In genomic region chr1:183910780-183911179, GRCh38 we compare ENCODE assay signal across 20 cellular contexts.
DNase-seq lines count a peak whose midpoint lies in the region; ATAC-seq and TF ChIP-seq lines count a peak whose summit lies in the region.
"Had no signal": no experiment of that assay in that cellular context is flagged by ENCODE, and none has a peak within 500 bp of the region (broad histone marks: within the 10 kb centered on the region; RNA-seq: fewer than 3 reads in every experiment).

No MANE protein-coding gene starts in this region.

- peak overlapping the region; percentile 38 for H3K9ac ChIP-seq in SK-N-MC (ENCODE audit: insufficient read length)

- H3K9me3 Mint-ChIP-seq in activated CD8-positive, alpha-beta T cell treated with anti-CD3 and anti-CD28 coated beads for 36 hours: no peaks in the 10 kb centered on the region
- H3K9me3 Mint-ChIP-seq in activated CD8-positive, alpha-beta T cell treated with anti-CD3 and anti-CD28 coated beads, Interleukin-2, amount 10 ng/mL, durations not matched to agents 7 days and 5 days (ENCODE audit: insufficient read depth): no peaks in the 10 kb centered on the region
- H3K9me3 Mint-ChIP-seq: H9; T-helper 1 cell treated with Interleukin-12 subunit alpha and Interleukin-12 subunit beta and Interleukin-4 antibody, amounts not matched to agents 30 μg/mL and 1 μg/mL, for 36 hours had no signal

- H3K27me3 Mint-ChIP-seq in activated CD8-positive, alpha-beta T cell treated with anti-CD3 and anti-CD28 coated beads for 36 hours: no peaks in the 10 kb centered on the region
- H3K27me3 Mint-ChIP-seq in activated CD8-positive, alpha-beta T cell treated with anti-CD3 and anti-CD28 coated beads, Interleukin-2, amount 10 ng/mL, durations not matched to agents 7 days and 5 days (ENCODE audit: low read depth): no peaks in the 10 kb centered on the region
- H3K27me3 Mint-ChIP-seq: CD4-positive, CD25-positive, alpha-beta regulatory T cell; progenitor cell of endocrine pancreas had no signal

- H3K9me3 ChIP-seq in SK-N-MC (ENCODE audit: low read depth, low read length): no peaks in the 10 kb centered on the region
- H3K9me3 ChIP-seq in hepatocyte (ENCODE audit: low read depth): no peaks in the 10 kb centered on the region
- H3K9me3 ChIP-seq in testis: no peaks in the 10 kb centered on the region
- no peaks in the 10 kb centered on the region for H3K9me3 ChIP-seq in vagina
- H3K9me3 ChIP-seq: breast epithelium had no signal

- H3K4me3 ChIP-seq in SK-N-MC: no peak overlapping the region
- no peak overlapping the region for H3K4me3 ChIP-seq in hepatocyte
- no peak overlapping the region for H3K4me3 ChIP-seq in testis
- H3K4me3 ChIP-seq in vagina: no peak overlapping the region
- H3K4me3 ChIP-seq: breast epithelium had no signal

- POLR2A ChIA-PET in activated CD8-positive, alpha-beta T cell treated with anti-CD3 and anti-CD28 coated beads for 36 hours (lab: Charles Lee): no interaction called here
- POLR2A ChIA-PET in activated CD8-positive, alpha-beta T cell treated with anti-CD3 and anti-CD28 coated beads, Interleukin-2, amount 10 ng/mL, durations not matched to agents 7 days and 5 days (lab: Charles Lee): no interaction called here

- CTCF ChIA-PET in activated CD8-positive, alpha-beta T cell treated with anti-CD3 and anti-CD28 coated beads for 36 hours (lab: Charles Lee): interaction anchor here (1.0 to 1.3 kb wide), 3 partner anchors 13 to 226 kb away, joined by 3 to 5 read pairs (median 3); no protein-coding TSS in a partner anchor
- CTCF ChIA-PET in activated CD8-positive, alpha-beta T cell treated with anti-CD3 and anti-CD28 coated beads, Interleukin-2, amount 10 ng/mL, durations not matched to agents 7 days and 5 days (lab: Charles Lee): interaction anchor here (1.2 to 1.8 kb wide), 2 partner anchors 256 to 277 kb away, joined by 3 to 9 read pairs; no protein-coding TSS in a partner anchor

- ATAC-seq in activated CD8-positive, alpha-beta T cell treated with anti-CD3 and anti-CD28 coated beads for 36 hours: no peak
- ATAC-seq in activated CD8-positive, alpha-beta T cell treated with anti-CD3 and anti-CD28 coated beads, Interleukin-2, amount 10 ng/mL, durations not matched to agents 7 days and 5 days: no peak
- ATAC-seq in GM19397 (IDR thresholded peaks at IDR 0.05; ENCODE audit: unreplicated experiment): no peak

- peak overlapping the region; percentile 74; the same call in 1 of the 2 replicates for H3K27ac ChIP-seq in SK-N-MC
- H3K27ac ChIP-seq in hepatocyte: peak overlapping the region; percentile 5
- H3K27ac ChIP-seq in testis: peak overlapping the region; percentile 4 to 62
- H3K27ac ChIP-seq in vagina: no peak overlapping the region
- H3K27ac ChIP-seq: 22Rv1 had no signal

- H3K36me3 ChIP-seq in SK-N-MC (ENCODE audit: insufficient read depth, low read length) (peaks cover 72% of the 10 kb centered on the region), hepatocyte (replicated peaks; ENCODE audit: insufficient read depth, low read depth) (no peaks in the 10 kb centered on the region), testis (ENCODE audit: low read depth, missing control alignments) (peaks cover 6% of the 10 kb centered on the region), vagina (peaks cover 0 to 37% of the 10 kb centered on the region in 2 donors)

- no peak overlapping the region for H3K4me2 ChIP-seq in hepatocyte

- H3K4me3 Mint-ChIP-seq in activated CD8-positive, alpha-beta T cell treated with anti-CD3 and anti-CD28 coated beads for 36 hours: no peak overlapping the region
- no peak overlapping the region for H3K4me3 Mint-ChIP-seq in activated CD8-positive, alpha-beta T cell treated with anti-CD3 and anti-CD28 coated beads, Interleukin-2, amount 10 ng/mL, durations not matched to agents 7 days and 5 days
- H3K4me3 Mint-ChIP-seq: CD4-positive, CD25-positive, alpha-beta regulatory T cell; H9; T-helper 1 cell treated with Interleukin-12 subunit alpha and Interleukin-12 subunit beta and Interleukin-4 antibody, amounts not matched to agents 30 μg/mL and 1 μg/mL, for 36 hours had no signal

- H3K4me1 Mint-ChIP-seq in activated CD8-positive, alpha-beta T cell treated with anti-CD3 and anti-CD28 coated beads for 36 hours (ENCODE audit: low read depth): peaks cover 25% of the 10 kb centered on the region
- no peaks in the 10 kb centered on the region for H3K4me1 Mint-ChIP-seq in activated CD8-positive, alpha-beta T cell treated with anti-CD3 and anti-CD28 coated beads, Interleukin-2, amount 10 ng/mL, durations not matched to agents 7 days and 5 days (ENCODE audit: low read depth)
- H3K4me1 Mint-ChIP-seq: H9 had no signal

- 90% methylated on average over 5 of the region's 5 CpGs for WGBS in hepatocyte (ENCODE audit: low lambda C conversion rate, missing lambda C conversion rate)
- WGBS in testis, 2 donors: 67 to 70% methylated on average over 5 of the region's 5 CpGs

- no peaks in the 10 kb centered on the region for H3K9me2 ChIP-seq in hepatocyte (replicated peaks; ENCODE audit: insufficient read depth)

- no peak for DNase-seq in activated CD8-positive, alpha-beta T cell treated with anti-CD3 and anti-CD28 coated beads for 36 hours
- no peak for DNase-seq in activated CD8-positive, alpha-beta T cell treated with anti-CD3 and anti-CD28 coated beads, Interleukin-2, amount 10 ng/mL, durations not matched to agents 7 days and 5 days
- DNase-seq in SK-N-MC (ENCODE audit: low read depth, low spot score) (no peak), hepatocyte (ENCODE audit: low spot score) (no peak), testis (no peak), vagina (ENCODE audit: extremely low spot score in 2 of 2) (no peak), LoVo (ENCODE audit: low spot score) (no peak)
- DNase-seq: activated CD4-positive, CD25-positive, alpha-beta regulatory T cell treated with anti-CD3 and anti-CD28 coated beads, Interleukin-2, amount 50 U/mL, for 72 hours; activated naive CD4-positive, alpha-beta T cell treated with anti-CD3 and anti-CD28 coated beads, Interleukin-2, amount 50 U/mL, for 16 hours; DMS79; H9; left cardiac atrium; NCI-H2107; NCI-H69 had no signal

- H3K4me1 ChIP-seq in hepatocyte (ENCODE audit: insufficient read depth) (no peaks in the 10 kb centered on the region), testis (peaks cover 9% of the 10 kb centered on the region), vagina (peaks cover 6% of the 10 kb centered on the region)
- H3K4me1 ChIP-seq: breast epithelium had no signal

- H2AFZ ChIP-seq in hepatocyte: no peak overlapping the region

- no peak for TF ChIP-seq POLR2A in testis (IDR thresholded peaks at IDR 0.05)
- no peak for TF ChIP-seq POLR2A in vagina (IDR thresholded peaks at IDR 0.05)

- no peaks in the 10 kb centered on the region for H4K20me1 ChIP-seq in hepatocyte (ENCODE audit: insufficient read depth, poor library complexity, severe bottlenecking)

- H3K27me3 ChIP-seq in hepatocyte (no peaks in the 10 kb centered on the region), testis (no peaks in the 10 kb centered on the region), vagina (no peaks in the 10 kb centered on the region)
- H3K27me3 ChIP-seq: breast epithelium had no signal

- H3K36me3 Mint-ChIP-seq in activated CD8-positive, alpha-beta T cell treated with anti-CD3 and anti-CD28 coated beads for 36 hours (ENCODE audit: low read depth): peaks cover 3% of the 10 kb centered on the region
- H3K36me3 Mint-ChIP-seq in activated CD8-positive, alpha-beta T cell treated with anti-CD3 and anti-CD28 coated beads, Interleukin-2, amount 10 ng/mL, durations not matched to agents 7 days and 5 days (ENCODE audit: low read depth): no peaks in the 10 kb centered on the region

- peak overlapping the region; percentile 7 for H3K27ac Mint-ChIP-seq in activated CD8-positive, alpha-beta T cell treated with anti-CD3 and anti-CD28 coated beads for 36 hours
- H3K27ac Mint-ChIP-seq in activated CD8-positive, alpha-beta T cell treated with anti-CD3 and anti-CD28 coated beads, Interleukin-2, amount 10 ng/mL, durations not matched to agents 7 days and 5 days: no peak overlapping the region
- H3K27ac Mint-ChIP-seq: H9; progenitor cell of endocrine pancreas; T-helper 1 cell treated with Interleukin-12 subunit alpha and Interleukin-12 subunit beta and Interleukin-4 antibody, amounts not matched to agents 30 μg/mL and 1 μg/mL, for 36 hours had no signal

- no peak for TF ChIP-seq CTCF in activated CD8-positive, alpha-beta T cell treated with anti-CD3 and anti-CD28 coated beads for 36 hours (IDR thresholded peaks at IDR 0.05)
- TF ChIP-seq CTCF in hepatocyte (IDR thresholded peaks at IDR 0.05; ENCODE audit: poor library complexity): no peak
- no peak for TF ChIP-seq CTCF in testis (IDR thresholded peaks at IDR 0.05)
- TF ChIP-seq CTCF in vagina (IDR thresholded peaks at IDR 0.05): no peak

- intact Hi-C loops in activated CD8-positive, alpha-beta T cell treated with anti-CD3 and anti-CD28 coated beads for 36 hours (cut with micrococcal nuclease): no loop called here
- intact Hi-C loops in testis (cut with DNase I; ENCODE audit: low total_unique reads) (loop anchor here (10.0 kb wide), 1 partner anchor 256 kb away; the partner anchor contains the start of gene APOBEC4), vagina (cut with DNase I) (no loop called here)

- H3K79me2 ChIP-seq in hepatocyte: no peaks in the 10 kb centered on the region
